Comparison of ENCODE assay signal across 10 cellular contexts in genomic region chr4:186651181-186651603, GRCh38.
A peak's percentile ranks its signal among the peaks of the same experiment; 100 is the strongest.
DNase-seq lines count a peak whose midpoint lies in the region; ATAC-seq, FAIRE-seq and TF ChIP-seq lines count a peak whose summit lies in the region.
"Had no signal": no experiment of that assay in that cellular context is flagged by ENCODE, and none has a peak within 500 bp of the region (broad histone marks: within the 10 kb centered on the region; RNA-seq: fewer than 3 reads in every experiment).

No MANE protein-coding gene starts in this region.

- H3K4me1 ChIP-seq in esophagus muscularis mucosa = peaks cover 10 to 22% (median 14%) of the 10 kb centered on the region in 4 donors
- H3K4me1 ChIP-seq in CD8-positive, alpha-beta memory T cell (ENCODE audit: insufficient read depth, low read length) = no peaks in the 10 kb centered on the region

- TF ChIP-seq EP300 in esophagus muscularis mucosa (IDR thresholded peaks at IDR 0.05) = no peak

- H3K36me3 Mint-ChIP-seq in Calu3 (ENCODE audit: insufficient read depth, unreplicated experiment) = peaks cover 11% of the 10 kb centered on the region
- no peaks in the 10 kb centered on the region for H3K36me3 Mint-ChIP-seq in CD8-positive, alpha-beta memory T cell

- CTCF ChIA-PET in Calu3 (lab: Charles Lee) = interaction anchor here (1.0 kb wide), 1 partner anchor 72 kb away, joined by 3 read pairs; the partner anchor contains the start of gene FAT1
- CTCF ChIA-PET in CD8-positive, alpha-beta memory T cell (lab: Charles Lee) = no interaction called here

- H3K27me3 ChIP-seq in esophagus muscularis mucosa = no peaks in the 10 kb centered on the region
- H3K27me3 ChIP-seq in CD8-positive, alpha-beta memory T cell (ENCODE audit: insufficient read depth, low read length, poor library complexity, severe bottlenecking) = no peaks in the 10 kb centered on the region
- H3K27me3 ChIP-seq: tibial nerve had no signal

- H3K36me3 ChIP-seq in esophagus muscularis mucosa = peaks cover 0 to 3% (median 0%) of the 10 kb centered on the region in 4 donors
- no peaks in the 10 kb centered on the region for H3K36me3 ChIP-seq in CD8-positive, alpha-beta memory T cell (ENCODE audit: insufficient read depth, low read length)

- peak overlapping the region; percentile 70 for H3K4me3 Mint-ChIP-seq in Calu3 (ENCODE audit: low read depth, unreplicated experiment)
- H3K4me3 Mint-ChIP-seq in CD8-positive, alpha-beta memory T cell = no peak overlapping the region

- DNase-seq in Calu3 (no peak), NCI-H345 treated with DMSO at 0.1 percent for 48 hours (lab: John Stamatoyannopoulos, UW; ENCODE audit: unreplicated experiment) (peak; percentile 32), esophagus muscularis mucosa (ENCODE audit: extremely low spot score) (no peak), pons (ENCODE audit: low spot score) (peak; percentile 81), frontal cortex (ENCODE audit: low spot score in 2 of 2) (no peak)
- no peak for DNase-seq in CD8-positive, alpha-beta memory T cell

- POLR2A ChIA-PET in CD8-positive, alpha-beta memory T cell (lab: Charles Lee) = no interaction called here

- no TSS peak for BruUV-seq in Calu3 (replicated peaks; lab: Mats Ljungman, UMichigan)

- intact Hi-C loops in Calu3 (cut with micrococcal nuclease; ENCODE audit: unreplicated experiment) (no loop called here), esophagus muscularis mucosa (cut with DNase I) (no loop called here)

- no peak for FAIRE-seq in frontal cortex (lab: Jason Lieb, UNC)
- FAIRE-seq: endothelial cell of umbilical vein had no signal

- ATAC-seq in GM18868 (IDR thresholded peaks at IDR 0.05; ENCODE audit: unreplicated experiment) (no peak), GM21447 (IDR thresholded peaks at IDR 0.05; ENCODE audit: unreplicated experiment) (no peak)

- no peaks in the 10 kb centered on the region for H3K27me3 Mint-ChIP-seq in Calu3 (ENCODE audit: unreplicated experiment)
- H3K27me3 Mint-ChIP-seq in CD8-positive, alpha-beta memory T cell = peaks cover 0 to 5% of the 10 kb centered on the region in 2 donors

- no peaks in the 10 kb centered on the region for H3K9me3 ChIP-seq in esophagus muscularis mucosa
- H3K9me3 ChIP-seq in CD8-positive, alpha-beta memory T cell (ENCODE audit: low read length) = no peaks in the 10 kb centered on the region
- H3K9me3 ChIP-seq: tibial nerve had no signal

- H3K4me3 ChIP-seq in esophagus muscularis mucosa = peak overlapping the region; percentile 34 to 49 (median 40)
- H3K4me3 ChIP-seq in CD8-positive, alpha-beta memory T cell (ENCODE audit: low read length) = no peak overlapping the region

- no peak for TF ChIP-seq POLR2A in esophagus muscularis mucosa (IDR thresholded peaks at IDR 0.05; ENCODE audit: low read depth)

- peak overlapping the region; percentile 69 for H3K27ac Mint-ChIP-seq in Calu3 (ENCODE audit: unreplicated experiment)
- no peak overlapping the region for H3K27ac Mint-ChIP-seq in CD8-positive, alpha-beta memory T cell

- H3K9me3 Mint-ChIP-seq in Calu3 (ENCODE audit: low read depth, unreplicated experiment) = no peaks in the 10 kb centered on the region
- H3K9me3 Mint-ChIP-seq in CD8-positive, alpha-beta memory T cell = peaks cover 0 to 6% (median 2%) of the 10 kb centered on the region in 5 donors

- peaks cover 37% of the 10 kb centered on the region for H3K4me1 Mint-ChIP-seq in Calu3 (ENCODE audit: low read depth, unreplicated experiment)
- no peaks in the 10 kb centered on the region for H3K4me1 Mint-ChIP-seq in CD8-positive, alpha-beta memory T cell

- TF ChIP-seq CTCF in Calu3 (IDR thresholded peaks at IDR 0.05; ENCODE audit: unreplicated experiment) = no peak
- no peak for TF ChIP-seq CTCF in esophagus muscularis mucosa (IDR thresholded peaks at IDR 0.05)

- 99% methylated on average over 5 of the region's 5 CpGs for WGBS in esophagus muscularis mucosa

- peak overlapping the region; percentile 25 to 67 (median 35) for H3K27ac ChIP-seq in esophagus muscularis mucosa (replicated peaks in 1 of 4)
- H3K27ac ChIP-seq in CD8-positive, alpha-beta memory T cell (ENCODE audit: low read depth, low read length) = no peak overlapping the region

Comparison
In these comparisons a context has a peak if more than half of its experiments do, and no peak if none do; other contexts are left out.
1. DNase-seq: peak in NCI-H345 treated with DMSO at 0.1 percent for 48 hours (single experiment) and pons (single experiment); none in Calu3 (single experiment), esophagus muscularis mucosa (single experiment), frontal cortex (0 of 2) and CD8-positive, alpha-beta memory T cell (0 of 5).